ENCODE assay signal across 1 cellular context in the genomic region with DNA sequence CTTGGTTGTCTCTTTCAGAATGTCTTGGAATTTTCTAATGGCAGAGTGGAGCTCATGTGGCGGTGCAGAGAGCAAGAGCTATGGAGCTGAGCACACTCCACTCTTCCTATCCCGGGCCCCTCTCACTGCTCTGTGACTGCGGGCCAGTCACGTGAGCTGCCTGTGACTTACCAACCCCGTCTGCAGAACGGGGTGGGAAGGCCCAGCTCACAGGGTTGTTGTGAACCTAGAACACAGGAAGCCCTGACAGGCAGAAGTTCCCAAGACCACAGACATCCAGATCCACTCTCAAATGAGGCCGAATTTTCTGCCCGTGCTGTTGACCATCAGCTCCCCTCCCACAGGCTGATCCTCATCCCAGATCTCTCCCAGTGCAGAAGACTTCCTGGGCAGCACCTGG.
TF ChIP-seq lines count a peak whose summit lies in the region.

No MANE protein-coding gene starts in this region.

TF ChIP-seq in GM12878, 131 proteins besides CTCF, POLR2A, EP300 and RAD21:
- TF ChIP-seq MLLT1 (IDR thresholded peaks at IDR 0.05) (no peak), BHLHE40 (IDR thresholded peaks at IDR 0.05; ENCODE audit: borderline replicate concordance in 1 of 2, low read depth in 2 of 2, low read length in 1 of 2) (peak; percentile 12 to 36; a peak in 1 of 4 replicates)
TF ChIP-seq in GM12878: peak in this region for 1.
